In genomic region chr20:59680148-59680650, GRCh38 we compare ENCODE assay signal across 28 cellular contexts.
"Had no signal": no experiment of that assay in that cellular context is flagged by ENCODE, and none has a peak within 500 bp of the region (broad histone marks: within the 10 kb centered on the region; RNA-seq: fewer than 3 reads in every experiment).

No MANE protein-coding gene starts in this region.

- DNase-seq: cerebellar nuclear complex; effector CD8-positive, alpha-beta T cell; endodermal cell; foreskin keratinocyte; heart right ventricle; hippocampal formation; natural killer cell; occipital lobe; pancreas; retina; stimulated activated CD4-positive, alpha-beta T cell treated with anti-CD3 and anti-CD28 coated beads, Interleukin-12 subunit alpha, Interleukin-12 subunit beta, amount 100 ng/mL, for 4 hours; stimulated activated CD4-positive, alpha-beta T cell treated with anti-CD3 and anti-CD28 coated beads, Interleukin-1b, Interleukin-23, amount 100 ng/mL, for 48 hours; stimulated activated CD4-positive, alpha-beta T cell treated with anti-CD3 and anti-CD28 coated beads, Interleukin-4, amount 100 ng/mL, for 1 hour; stimulated activated CD8-positive, alpha-beta memory T cell treated with anti-CD3 and anti-CD28 coated beads, Interleukin-4, amount 100 ng/mL, for 48 hours; stimulated activated naive CD4-positive, alpha-beta T cell; stimulated activated naive CD8-positive, alpha-beta T cell treated with anti-CD3 and anti-CD28 coated beads, Interleukin-15, amount 100 ng/mL, for 72 hours; testis; tibial artery; upper lobe of left lung had no signal

- FAIRE-seq: colon, endothelial cell of umbilical vein, islet of Langerhans, pancreas, urothelium cell line had no signal

- H3K27ac ChIP-seq: esophagus muscularis mucosa, foreskin keratinocyte, gastroesophageal sphincter, heart right ventricle, pancreas, testis, tibial artery, upper lobe of left lung had no signal

- H3K4me3 ChIP-seq: esophagus muscularis mucosa, gastroesophageal sphincter, heart right ventricle, lung, pancreas, smooth muscle cell, testis, tibial artery, upper lobe of left lung had no signal

- ATAC-seq: foreskin keratinocyte; gastroesophageal sphincter; heart right ventricle; natural killer cell; pancreas; sciatic nerve; stimulated activated naive CD8-positive, alpha-beta T cell treated with anti-CD3 and anti-CD28 coated beads, Interleukin-15, amount 100 ng/mL, for 72 hours had no signal
